7 cellular contexts compared by ENCODE assay signal in the genomic region with DNA sequence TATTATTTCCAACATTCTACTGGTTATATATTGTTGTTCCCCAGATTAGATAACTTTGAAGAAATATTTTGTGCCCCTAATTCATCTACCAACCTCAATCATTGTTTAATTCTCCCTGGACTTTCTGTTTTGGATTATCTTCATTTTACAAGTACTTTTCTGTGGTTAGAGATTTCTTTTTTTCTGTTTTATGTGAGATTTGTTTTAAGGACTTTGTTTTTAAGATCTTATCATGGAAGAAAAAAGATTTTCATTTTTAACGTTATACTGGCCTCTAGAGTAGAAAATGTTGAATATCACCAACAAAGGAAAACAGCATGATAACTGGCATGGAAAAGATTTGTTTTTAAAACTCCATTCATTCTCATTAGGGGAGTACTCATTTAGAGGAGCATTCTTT.
DNase-seq lines count a peak whose midpoint lies in the region; ATAC-seq and TF ChIP-seq lines count a peak whose summit lies in the region.

No MANE protein-coding gene starts in this region.

- H4K20me1 ChIP-seq in OCI-LY7 (ENCODE audit: insufficient read depth, low read length) (no peaks in the 10 kb centered on the region), fibroblast of lung (ENCODE audit: control insufficient read depth, extremely low read depth, insufficient read depth, low read length) (no peaks in the 10 kb centered on the region), smooth muscle cell (ENCODE audit: low read depth) (no peaks in the 10 kb centered on the region)

- H3K27ac ChIP-seq in OCI-LY7 (ENCODE audit: low read depth, low read length, poor library complexity, severe bottlenecking): no peak overlapping the region
- no peak overlapping the region for H3K27ac ChIP-seq in fibroblast of lung (ENCODE audit: insufficient read depth, low read length)
- no peak overlapping the region for H3K27ac ChIP-seq in smooth muscle cell (ENCODE audit: low read depth)

- POLR2A ChIA-PET in OCI-LY7 (lab: Charles Lee): interaction anchor here (0.6 kb wide), 2 partner anchors 17 to 40 kb away, joined by 3 read pairs; no protein-coding TSS in a partner anchor
- POLR2A ChIA-PET in activated CD8-positive, alpha-beta T cell treated with anti-CD3 and anti-CD28 coated beads for 36 hours (lab: Charles Lee): no interaction called here

- BruUV-seq in OCI-LY7 (replicated peaks; lab: Mats Ljungman, UMichigan): no TSS peak

- DNase-seq in HFF-Myc (ENCODE audit: extremely low read depth, low read depth) (no peak), OCI-LY7 (ENCODE audit: low spot score) (no peak), fibroblast of lung (ENCODE audit: low read depth in 2 of 2) (peak; percentile 73 to 75), smooth muscle cell (lab: John Stamatoyannopoulos, UW; ENCODE audit: unreplicated experiment) (no peak)
- DNase-seq in activated CD8-positive, alpha-beta T cell treated with anti-CD3 and anti-CD28 coated beads for 36 hours: no peak

- no peaks in the 10 kb centered on the region for H3K9me2 ChIP-seq in OCI-LY7 (ENCODE audit: insufficient read depth, low read length)

- WGBS in smooth muscle cell (ENCODE audit: low lambda C conversion rate): 29% methylated on average over 1 of the region's 1 CpG

- no peaks in the 10 kb centered on the region for H3K9me3 ChIP-seq in OCI-LY7 (ENCODE audit: low read length)
- H3K9me3 ChIP-seq in fibroblast of lung (ENCODE audit: control insufficient read depth, insufficient read depth, low read depth, low read length): no peaks in the 10 kb centered on the region
- no peaks in the 10 kb centered on the region for H3K9me3 ChIP-seq in smooth muscle cell (replicated peaks; ENCODE audit: low read depth)

- H3K4me1 ChIP-seq in OCI-LY7 (ENCODE audit: insufficient read depth, low read length, poor library complexity, severe bottlenecking) (no peaks in the 10 kb centered on the region), fibroblast of lung (ENCODE audit: control insufficient read depth, extremely low read depth, insufficient read depth, low read length) (peaks cover 5% of the 10 kb centered on the region), smooth muscle cell (ENCODE audit: low read depth) (peaks cover 5% of the 10 kb centered on the region)

- H3K36me3 ChIP-seq in OCI-LY7 (ENCODE audit: insufficient read depth, low read length) (no peaks in the 10 kb centered on the region), fibroblast of lung (ENCODE audit: control insufficient read depth, insufficient read depth, low read length) (no peaks in the 10 kb centered on the region), smooth muscle cell (ENCODE audit: low read depth) (no peaks in the 10 kb centered on the region)

- H3K4me3 Mint-ChIP-seq in stimulated activated memory B cell treated with anti-CD40 and anti-IgM and Interleukin-4, amounts not matched to agents 10 μg/mL and 1 μg/mL and 100 μg/mL, for 72 hours: no peak overlapping the region
- no peak overlapping the region for H3K4me3 Mint-ChIP-seq in activated CD8-positive, alpha-beta T cell treated with anti-CD3 and anti-CD28 coated beads for 36 hours

- CTCF ChIA-PET in OCI-LY7 (lab: Charles Lee; ENCODE audit: unreplicated experiment): no interaction called here
- CTCF ChIA-PET in activated CD8-positive, alpha-beta T cell treated with anti-CD3 and anti-CD28 coated beads for 36 hours (lab: Charles Lee): no interaction called here

- no peak for ATAC-seq in stimulated activated memory B cell treated with anti-CD40 and anti-IgM and Interleukin-4, amounts not matched to agents 10 μg/mL and 1 μg/mL and 100 μg/mL, for 72 hours
- no peak for ATAC-seq in activated CD8-positive, alpha-beta T cell treated with anti-CD3 and anti-CD28 coated beads for 36 hours
- no peak for ATAC-seq in HG02678 (IDR thresholded peaks at IDR 0.05; ENCODE audit: unreplicated experiment)

- no peaks in the 10 kb centered on the region for H3K36me3 Mint-ChIP-seq in stimulated activated memory B cell treated with anti-CD40 and anti-IgM and Interleukin-4, amounts not matched to agents 10 μg/mL and 1 μg/mL and 100 μg/mL, for 72 hours
- no peaks in the 10 kb centered on the region for H3K36me3 Mint-ChIP-seq in activated CD8-positive, alpha-beta T cell treated with anti-CD3 and anti-CD28 coated beads for 36 hours (ENCODE audit: low read depth)

- no peak overlapping the region for H3K27ac Mint-ChIP-seq in stimulated activated memory B cell treated with anti-CD40 and anti-IgM and Interleukin-4, amounts not matched to agents 10 μg/mL and 1 μg/mL and 100 μg/mL, for 72 hours
- no peak overlapping the region for H3K27ac Mint-ChIP-seq in activated CD8-positive, alpha-beta T cell treated with anti-CD3 and anti-CD28 coated beads for 36 hours

- intact Hi-C loops in OCI-LY7 (cut with micrococcal nuclease; ENCODE audit: unreplicated experiment): no loop called here
- intact Hi-C loops in activated CD8-positive, alpha-beta T cell treated with anti-CD3 and anti-CD28 coated beads for 36 hours (cut with micrococcal nuclease): no loop called here

- no peaks in the 10 kb centered on the region for H3K27me3 Mint-ChIP-seq in stimulated activated memory B cell treated with anti-CD40 and anti-IgM and Interleukin-4, amounts not matched to agents 10 μg/mL and 1 μg/mL and 100 μg/mL, for 72 hours
- no peaks in the 10 kb centered on the region for H3K27me3 Mint-ChIP-seq in activated CD8-positive, alpha-beta T cell treated with anti-CD3 and anti-CD28 coated beads for 36 hours

- no peaks in the 10 kb centered on the region for H3F3A ChIP-seq in smooth muscle cell (ENCODE audit: low read depth)

- H3K9ac ChIP-seq in fibroblast of lung (ENCODE audit: insufficient read depth, low read length) (no peak overlapping the region), smooth muscle cell (ENCODE audit: low read depth) (no peak overlapping the region)

- no peaks in the 10 kb centered on the region for H3K9me3 Mint-ChIP-seq in stimulated activated memory B cell treated with anti-CD40 and anti-IgM and Interleukin-4, amounts not matched to agents 10 μg/mL and 1 μg/mL and 100 μg/mL, for 72 hours
- H3K9me3 Mint-ChIP-seq in activated CD8-positive, alpha-beta T cell treated with anti-CD3 and anti-CD28 coated beads for 36 hours: no peaks in the 10 kb centered on the region

- no peak overlapping the region for H3K4me2 ChIP-seq in OCI-LY7 (ENCODE audit: low read length)
- no peak overlapping the region for H3K4me2 ChIP-seq in fibroblast of lung (ENCODE audit: extremely low read depth, insufficient read depth, low read length)
- H3K4me2 ChIP-seq in smooth muscle cell: peak overlapping the region; percentile 60

- no peaks in the 10 kb centered on the region for H3K4me1 Mint-ChIP-seq in stimulated activated memory B cell treated with anti-CD40 and anti-IgM and Interleukin-4, amounts not matched to agents 10 μg/mL and 1 μg/mL and 100 μg/mL, for 72 hours
- no peaks in the 10 kb centered on the region for H3K4me1 Mint-ChIP-seq in activated CD8-positive, alpha-beta T cell treated with anti-CD3 and anti-CD28 coated beads for 36 hours (ENCODE audit: low read depth)

- H3K27me3 ChIP-seq in fibroblast of lung (ENCODE audit: control insufficient read depth, insufficient read depth, low read length) (no peaks in the 10 kb centered on the region), smooth muscle cell (ENCODE audit: low read depth) (no peaks in the 10 kb centered on the region)

- H3K4me3 ChIP-seq in HFF-Myc (replicated peaks; ENCODE audit: low read depth, low read length) (no peak overlapping the region), OCI-LY7 (ENCODE audit: low read depth, low read length, poor library complexity, severe bottlenecking) (no peak overlapping the region), fibroblast of lung (replicated peaks in 1 of 4; ENCODE audit: control extremely low read depth in 1 of 4, insufficient read depth in 1 of 4, low read depth in 3 of 4, low read length in 4 of 4) (no peak overlapping the region), smooth muscle cell (no peak overlapping the region)

- H2AFZ ChIP-seq in OCI-LY7 (ENCODE audit: low read length) (no peak overlapping the region), fibroblast of lung (ENCODE audit: low read length) (no peak overlapping the region), smooth muscle cell (ENCODE audit: low read depth) (peak overlapping the region; percentile 40)

- no peaks in the 10 kb centered on the region for H3K79me2 ChIP-seq in OCI-LY7 (ENCODE audit: insufficient read depth, low read depth, low read length)
- no peaks in the 10 kb centered on the region for H3K79me2 ChIP-seq in fibroblast of lung (ENCODE audit: control insufficient read depth, insufficient read depth, low read length)
- no peaks in the 10 kb centered on the region for H3K79me2 ChIP-seq in smooth muscle cell (ENCODE audit: low read depth)

- TF ChIP-seq CTCF in HFF-Myc (IDR thresholded peaks at IDR 0.05; ENCODE audit: low read depth, low read length, missing control alignments) (peak; percentile 28), OCI-LY7 (conservative IDR thresholded peaks at IDR 0.05; ENCODE audit: low read length) (0 out of 2 replicates have a peak, but pooled peaks have one; percentile 26), fibroblast of lung (conservative IDR thresholded peaks at IDR 0.05 in 1 of 2, IDR thresholded peaks at IDR 0.05 in 1 of 2; ENCODE audit: low read depth in 1 of 2, low read length in 2 of 2) (peak; percentile 10 to 41), smooth muscle cell (IDR thresholded peaks at IDR 0.05; ENCODE audit: borderline replicate concordance, insufficient read depth, poor library complexity, severe bottlenecking) (peak; percentile 53)
- no peak for TF ChIP-seq CTCF in activated CD8-positive, alpha-beta T cell treated with anti-CD3 and anti-CD28 coated beads for 36 hours (IDR thresholded peaks at IDR 0.05)

Comparison
In these comparisons a context has a peak if more than half of its experiments do, and no peak if none do; other contexts are left out.
1. DNase-seq: peak in fibroblast of lung (2 of 2); none in HFF-Myc (single experiment), OCI-LY7 (single experiment), smooth muscle cell (single experiment) and activated CD8-positive, alpha-beta T cell treated with anti-CD3 and anti-CD28 coated beads for 36 hours (single experiment).